Comparison of ENCODE assay signal across 15 cellular contexts in the genomic region with DNA sequence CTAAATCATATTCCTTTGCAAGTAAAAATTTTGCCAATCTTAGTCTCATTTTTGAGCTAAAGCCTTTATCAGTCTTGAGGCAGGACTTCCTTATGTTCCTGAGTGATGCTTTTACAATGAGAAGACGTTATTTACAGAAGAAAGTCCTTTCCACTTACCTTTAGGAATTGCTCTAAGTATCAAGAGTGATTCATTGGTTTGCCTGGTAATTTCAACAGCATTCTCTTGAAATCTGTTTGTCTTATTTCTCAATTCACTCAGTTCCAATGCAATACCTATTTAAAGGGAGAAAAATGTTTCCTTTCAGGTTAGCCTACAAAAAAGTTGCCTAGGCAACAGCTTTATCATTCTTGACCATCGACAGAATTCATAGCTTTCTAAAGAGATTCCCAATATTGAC.
DNase-seq lines count a peak whose midpoint lies in the region; ATAC-seq and TF ChIP-seq lines count a peak whose summit lies in the region.
"Had no signal": no experiment of that assay in that cellular context is flagged by ENCODE, and none has a peak within 500 bp of the region (broad histone marks: within the 10 kb centered on the region; RNA-seq: fewer than 3 reads in every experiment).

No MANE protein-coding gene starts in this region.

- H3K79me1 ChIP-seq in mesenchymal stem cell (replicated peaks; ENCODE audit: low read length, poor library complexity, severe bottlenecking) = no peaks in the 10 kb centered on the region

- no peak overlapping the region for H2BK15ac ChIP-seq in mesenchymal stem cell (ENCODE audit: low read depth, poor library complexity, severe bottlenecking)

- POLR2A ChIA-PET in PC-3 (lab: Charles Lee; ENCODE audit: unreplicated experiment) = no interaction called here

- H3K4me2 ChIP-seq in PC-3 (ENCODE audit: low read length) (no peak overlapping the region), smooth muscle cell (no peak overlapping the region), mesenchymal stem cell (ENCODE audit: low read length, poor library complexity, severe bottlenecking) (no peak overlapping the region)
- H3K4me2 ChIP-seq: BLaER1 had no signal

- H3F3A ChIP-seq in PC-3 (ENCODE audit: low read length, unreplicated experiment) = no peaks in the 10 kb centered on the region
- H3F3A ChIP-seq in smooth muscle cell (ENCODE audit: low read depth) = no peaks in the 10 kb centered on the region

- peak; percentile 15 for DNase-seq in PC-3
- DNase-seq in amniotic epithelial cell (ENCODE audit: low read depth) = peak; percentile 52
- DNase-seq in iris pigment epithelial cell (ENCODE audit: low read depth) = peak; percentile 19
- no peak for DNase-seq in smooth muscle cell (lab: John Stamatoyannopoulos, UW; ENCODE audit: unreplicated experiment)
- DNase-seq in stimulated activated CD4-positive, alpha-beta T cell treated with anti-CD3 and anti-CD28 coated beads, Interleukin-15, amount 100 ng/mL, for 24 hours = no peak
- no peak for DNase-seq in substantia nigra (lab: John Stamatoyannopoulos, UW)
- DNase-seq in mesenchymal stem cell = no peak
- DNase-seq: AML-193; CD8-positive, alpha-beta memory T cell; IMR-90; KBM-7 had no signal

- no peak overlapping the region for H4K91ac ChIP-seq in mesenchymal stem cell (ENCODE audit: low read length)

- no peaks in the 10 kb centered on the region for H3K4me1 ChIP-seq in PC-3 (ENCODE audit: insufficient read depth, low read length)
- H3K4me1 ChIP-seq in smooth muscle cell (ENCODE audit: low read depth) = no peaks in the 10 kb centered on the region
- H3K4me1 ChIP-seq in mesenchymal stem cell (ENCODE audit: control insufficient read depth, insufficient read depth, low read depth, low read length) = peaks cover 3% of the 10 kb centered on the region
- H3K4me1 ChIP-seq: BLaER1 had no signal

- no peak overlapping the region for H3K4me3 ChIP-seq in PC-3 (ENCODE audit: low read length)
- no peak overlapping the region for H3K4me3 ChIP-seq in smooth muscle cell
- no peak overlapping the region for H3K4me3 ChIP-seq in mesenchymal stem cell (ENCODE audit: insufficient read depth in 1 of 2, low read depth in 1 of 2, low read length in 2 of 2)
- H3K4me3 ChIP-seq: BLaER1 had no signal

- H4K8ac ChIP-seq in mesenchymal stem cell (ENCODE audit: low read length) = no peak overlapping the region

- H3K14ac ChIP-seq in mesenchymal stem cell (ENCODE audit: low read length in 2 of 2) = no peak overlapping the region

- ATAC-seq in PC-3 (no peak), GM21619 (IDR thresholded peaks at IDR 0.05; ENCODE audit: unreplicated experiment) (no peak)
- ATAC-seq: HCT116 had no signal

- H2AFZ ChIP-seq in PC-3 (ENCODE audit: low read length) (no peak overlapping the region), smooth muscle cell (ENCODE audit: low read depth) (no peak overlapping the region), mesenchymal stem cell (ENCODE audit: low read depth, low read length) (no peak overlapping the region)

- no peak overlapping the region for H2AK5ac ChIP-seq in mesenchymal stem cell (ENCODE audit: low read length, severe bottlenecking)

- no peak for TF ChIP-seq CTCF in PC-3 (conservative IDR thresholded peaks at IDR 0.05; ENCODE audit: low read depth, low read length)
- no peak for TF ChIP-seq CTCF in smooth muscle cell (IDR thresholded peaks at IDR 0.05; ENCODE audit: borderline replicate concordance, insufficient read depth, poor library complexity, severe bottlenecking)

- WGBS in smooth muscle cell (ENCODE audit: low lambda C conversion rate) = 83% methylated on average over 2 of the region's 2 CpGs
- WGBS in mesenchymal stem cell = 89% methylated on average over 2 of the region's 2 CpGs

- H3K18ac ChIP-seq in mesenchymal stem cell (ENCODE audit: low read depth in 1 of 2, low read length in 2 of 2) = no peak overlapping the region

- H3K9me2 ChIP-seq in PC-3 (replicated peaks; ENCODE audit: low read length) = no peaks in the 10 kb centered on the region

- H3K36me3 ChIP-seq in PC-3 (ENCODE audit: low read depth, low read length) = no peaks in the 10 kb centered on the region
- H3K36me3 ChIP-seq in smooth muscle cell (ENCODE audit: low read depth) = no peaks in the 10 kb centered on the region
- peaks cover 0 to 68% of the 10 kb centered on the region in 2 experiments for H3K36me3 ChIP-seq in mesenchymal stem cell (ENCODE audit: control insufficient read depth in 1 of 2, insufficient read depth in 2 of 2, low read depth in 1 of 2, low read length in 2 of 2)
- H3K36me3 ChIP-seq: BLaER1 had no signal

- H3K27me3 ChIP-seq in PC-3 (ENCODE audit: low read length) (peaks cover 69% of the 10 kb centered on the region), smooth muscle cell (ENCODE audit: low read depth) (no peaks in the 10 kb centered on the region), mesenchymal stem cell (ENCODE audit: control insufficient read depth in 1 of 2, insufficient read depth in 1 of 2, low read length in 2 of 2) (peaks cover 0 to 11% of the 10 kb centered on the region in 2 experiments)
- H3K27me3 ChIP-seq: BLaER1 had no signal

- H3K9ac ChIP-seq in PC-3 (ENCODE audit: low read length) = no peak overlapping the region
- H3K9ac ChIP-seq in smooth muscle cell (ENCODE audit: low read depth) = no peak overlapping the region
- no peak overlapping the region for H3K9ac ChIP-seq in mesenchymal stem cell (ENCODE audit: low read length)
- H3K9ac ChIP-seq: BLaER1 had no signal

- H3K79me2 ChIP-seq in PC-3 (ENCODE audit: low read length) (no peaks in the 10 kb centered on the region), smooth muscle cell (ENCODE audit: low read depth) (no peaks in the 10 kb centered on the region)

- H4K20me1 ChIP-seq in PC-3 (ENCODE audit: low read length) (no peaks in the 10 kb centered on the region), smooth muscle cell (ENCODE audit: low read depth) (no peaks in the 10 kb centered on the region)
- H4K20me1 ChIP-seq: BLaER1 had no signal

- no TSS peak for BruUV-seq in PC-3 (replicated peaks; lab: Mats Ljungman, UMichigan)

- H3K4ac ChIP-seq in mesenchymal stem cell (ENCODE audit: low read depth in 1 of 2, low read length in 2 of 2) = no peak overlapping the region

- H2BK120ac ChIP-seq in mesenchymal stem cell (ENCODE audit: low read depth, low read length) = no peak overlapping the region

- CTCF ChIA-PET in PC-3 (lab: Charles Lee) = no interaction called here

- H3K9me3 ChIP-seq in PC-3 (ENCODE audit: low read length) (no peaks in the 10 kb centered on the region), smooth muscle cell (replicated peaks; ENCODE audit: low read depth) (no peaks in the 10 kb centered on the region), mesenchymal stem cell (ENCODE audit: control insufficient read depth, low read length) (no peaks in the 10 kb centered on the region)
- H3K9me3 ChIP-seq: BLaER1, Caco-2 had no signal

- no peak overlapping the region for H2BK12ac ChIP-seq in mesenchymal stem cell (ENCODE audit: low read length in 2 of 2)

- intact Hi-C loops in PC-3 (cut with micrococcal nuclease) = no loop called here

- no peak overlapping the region for H2BK5ac ChIP-seq in mesenchymal stem cell (ENCODE audit: low read depth, low read length, poor library complexity, severe bottlenecking)

- no peak overlapping the region for H3K23ac ChIP-seq in mesenchymal stem cell (ENCODE audit: low read length in 2 of 2)

- H3K27ac ChIP-seq in PC-3 (ENCODE audit: low read length) (no peak overlapping the region), smooth muscle cell (ENCODE audit: low read depth) (peak overlapping the region; percentile 53), substantia nigra (ENCODE audit: low read depth, low read length, poor library complexity, severe bottlenecking) (no peak overlapping the region), mesenchymal stem cell (ENCODE audit: low read length, poor library complexity, severe bottlenecking) (no peak overlapping the region)
- H3K27ac ChIP-seq: BLaER1 had no signal

Comparison
In these comparisons a context has a peak if more than half of its experiments do, and no peak if none do; other contexts are left out.
1. DNase-seq: peak in PC-3 (single experiment), amniotic epithelial cell (single experiment) and iris pigment epithelial cell (single experiment); none in smooth muscle cell (single experiment), stimulated activated CD4-positive, alpha-beta T cell treated with anti-CD3 and anti-CD28 coated beads, Interleukin-15, amount 100 ng/mL, for 24 hours (single experiment), substantia nigra (0 of 49) and mesenchymal stem cell (single experiment).